Comparison of ENCODE assay signal across 1 cellular context in genomic region chr20:62952373-62953166, GRCh38.
A peak's percentile ranks its signal among the peaks of the same experiment; 100 is the strongest.
TF ChIP-seq lines count a peak whose summit lies in the region.

SLC17A9 (plus strand) TSS chr20:62952709; CDS start chr20:62952831, 122 bp downstream.

TF ChIP-seq in HepG2, 621 proteins besides CTCF, POLR2A, EP300 and RAD21 (continued from another document and continues in another):
- TF ChIP-seq, protein P1, sequence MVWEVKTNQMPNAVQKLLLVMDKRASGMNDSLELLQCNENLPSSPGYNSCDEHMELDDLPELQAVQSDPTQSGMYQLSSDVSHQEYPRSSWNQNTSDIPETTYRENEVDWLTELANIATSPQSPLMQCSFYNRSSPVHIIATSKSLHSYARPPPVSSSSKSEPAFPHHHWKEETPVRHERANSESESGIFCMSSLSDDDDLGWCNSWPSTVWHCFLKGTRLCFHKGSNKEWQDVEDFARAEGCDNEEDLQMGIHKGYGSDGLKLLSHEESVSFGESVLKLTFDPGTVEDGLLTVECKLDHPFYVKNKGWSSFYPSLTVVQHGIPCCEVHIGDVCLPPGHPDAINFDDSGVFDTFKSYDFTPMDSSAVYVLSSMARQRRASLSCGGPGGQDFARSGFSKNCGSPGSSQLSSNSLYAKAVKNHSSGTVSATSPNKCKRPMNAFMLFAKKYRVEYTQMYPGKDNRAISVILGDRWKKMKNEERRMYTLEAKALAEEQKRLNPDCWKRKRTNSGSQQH (CRISPR knock-in tag; IDR thresholded peaks at IDR 0.05; ENCODE audit: low read depth) = peak; percentile 86
- TF ChIP-seq RBFOX2 (IDR thresholded peaks at IDR 0.05; ENCODE audit: low read depth, low read length) (peak; percentile 91), ZNF572 (CRISPR knock-in tag; IDR thresholded peaks at IDR 0.05) (peak; percentile 79; the same call in 1 of the 2 replicates), ZNF800 (CRISPR knock-in tag; IDR thresholded peaks at IDR 0.05) (peak; percentile 88), ZNF44 (CRISPR knock-in tag; IDR thresholded peaks at IDR 0.05) (peak; percentile 98), CENPBD1 (CRISPR knock-in tag; IDR thresholded peaks at IDR 0.05; ENCODE audit: borderline replicate concordance, low read depth) (no peak; the same call in 1 of the 2 replicates), ZFP36L1 (CRISPR knock-in tag; IDR thresholded peaks at IDR 0.05) (peak; percentile 98; the same call in 1 of the 2 replicates), KAT8 (CRISPR knock-in tag; IDR thresholded peaks at IDR 0.05) (peak; percentile 87), ZNF335 (CRISPR knock-in tag; IDR thresholded peaks at IDR 0.05) (peak; percentile 49; the same call in 1 of the 2 replicates), ZNF652 (CRISPR knock-in tag; IDR thresholded peaks at IDR 0.05; ENCODE audit: borderline replicate concordance, low read depth) (0 out of 2 replicates have a peak, but pooled peaks have one; percentile 20), ARNT2 (CRISPR knock-in tag; IDR thresholded peaks at IDR 0.05; ENCODE audit: low read depth) (peak; percentile 92), ZNF414 (CRISPR knock-in tag; IDR thresholded peaks at IDR 0.05) (peak; percentile 65), ZNF879 (CRISPR knock-in tag; IDR thresholded peaks at IDR 0.05) (0 out of 2 replicates have a peak, but pooled peaks have one; percentile 76), ZNF550 (CRISPR knock-in tag; IDR thresholded peaks at IDR 0.05; ENCODE audit: borderline replicate concordance) (peak; percentile 91; the same call in 1 of the 2 replicates), ZMYM2 (CRISPR knock-in tag; IDR thresholded peaks at IDR 0.05) (peak; percentile 74; the same call in 1 of the 2 replicates), KMT2B (CRISPR knock-in tag; IDR thresholded peaks at IDR 0.05) (peak; percentile 47), PITX1 (CRISPR knock-in tag; IDR thresholded peaks at IDR 0.05) (peak; percentile 89), NR2C2 (CRISPR knock-in tag; IDR thresholded peaks at IDR 0.05; ENCODE audit: borderline replicate concordance) (no peak; the same call in 1 of the 2 replicates), SP5 (CRISPR knock-in tag; IDR thresholded peaks at IDR 0.05; ENCODE audit: borderline replicate concordance, low read depth) (peak; percentile 97), KLF16 (CRISPR knock-in tag; IDR thresholded peaks at IDR 0.05) (peak; percentile 49 to 83; a peak in 3 of 4 replicates), NCOA2 (CRISPR knock-in tag; IDR thresholded peaks at IDR 0.05) (peak; percentile 68)
- TF ChIP-seq, protein P2, sequence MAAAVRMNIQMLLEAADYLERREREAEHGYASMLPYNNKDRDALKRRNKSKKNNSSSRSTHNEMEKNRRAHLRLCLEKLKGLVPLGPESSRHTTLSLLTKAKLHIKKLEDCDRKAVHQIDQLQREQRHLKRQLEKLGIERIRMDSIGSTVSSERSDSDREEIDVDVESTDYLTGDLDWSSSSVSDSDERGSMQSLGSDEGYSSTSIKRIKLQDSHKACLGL (CRISPR knock-in tag; IDR thresholded peaks at IDR 0.05) = peak; percentile 98
- TF ChIP-seq, protein P3, sequence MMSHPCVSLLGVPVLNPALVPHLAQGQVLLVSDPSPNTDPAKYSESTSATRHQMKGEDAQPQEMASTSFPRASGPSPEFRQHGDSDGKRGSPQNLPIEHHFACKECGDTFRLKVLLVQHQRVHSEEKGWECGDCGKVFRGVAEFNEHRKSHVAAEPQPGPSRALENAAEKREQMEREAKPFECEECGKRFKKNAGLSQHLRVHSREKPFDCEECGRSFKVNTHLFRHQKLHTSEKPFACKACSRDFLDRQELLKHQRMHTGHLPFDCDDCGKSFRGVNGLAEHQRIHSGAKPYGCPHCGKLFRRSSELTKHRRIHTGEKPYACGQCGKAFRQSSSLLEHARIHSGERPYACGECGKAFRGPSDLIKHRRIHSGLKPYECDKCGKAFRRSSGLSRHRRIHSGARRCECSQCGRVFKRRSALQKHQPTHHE (CRISPR knock-in tag; IDR thresholded peaks at IDR 0.05; ENCODE audit: borderline replicate concordance) = 0 out of 2 replicates have a peak, but pooled peaks have one; percentile 30
- TF ChIP-seq, protein P4, sequence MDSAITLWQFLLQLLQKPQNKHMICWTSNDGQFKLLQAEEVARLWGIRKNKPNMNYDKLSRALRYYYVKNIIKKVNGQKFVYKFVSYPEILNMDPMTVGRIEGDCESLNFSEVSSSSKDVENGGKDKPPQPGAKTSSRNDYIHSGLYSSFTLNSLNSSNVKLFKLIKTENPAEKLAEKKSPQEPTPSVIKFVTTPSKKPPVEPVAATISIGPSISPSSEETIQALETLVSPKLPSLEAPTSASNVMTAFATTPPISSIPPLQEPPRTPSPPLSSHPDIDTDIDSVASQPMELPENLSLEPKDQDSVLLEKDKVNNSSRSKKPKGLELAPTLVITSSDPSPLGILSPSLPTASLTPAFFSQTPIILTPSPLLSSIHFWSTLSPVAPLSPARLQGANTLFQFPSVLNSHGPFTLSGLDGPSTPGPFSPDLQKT (CRISPR knock-in tag; IDR thresholded peaks at IDR 0.05; ENCODE audit: borderline replicate concordance) = peak; percentile 84; the same call in 1 of the 2 replicates
- TF ChIP-seq, protein P5, sequence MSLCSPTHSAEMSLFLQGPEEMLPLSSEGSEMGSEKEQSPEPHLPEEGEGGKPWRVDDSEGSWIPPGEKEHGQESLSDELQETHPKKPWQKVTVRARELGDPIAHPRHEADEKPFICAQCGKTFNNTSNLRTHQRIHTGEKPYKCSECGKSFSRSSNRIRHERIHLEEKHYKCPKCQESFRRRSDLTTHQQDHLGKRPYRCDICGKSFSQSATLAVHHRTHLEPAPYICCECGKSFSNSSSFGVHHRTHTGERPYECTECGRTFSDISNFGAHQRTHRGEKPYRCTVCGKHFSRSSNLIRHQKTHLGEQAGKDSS (CRISPR knock-in tag; IDR thresholded peaks at IDR 0.05; ENCODE audit: borderline replicate concordance, low read depth) = peak; percentile 89; the same call in 1 of the 2 replicates
- TF ChIP-seq, protein P6, sequence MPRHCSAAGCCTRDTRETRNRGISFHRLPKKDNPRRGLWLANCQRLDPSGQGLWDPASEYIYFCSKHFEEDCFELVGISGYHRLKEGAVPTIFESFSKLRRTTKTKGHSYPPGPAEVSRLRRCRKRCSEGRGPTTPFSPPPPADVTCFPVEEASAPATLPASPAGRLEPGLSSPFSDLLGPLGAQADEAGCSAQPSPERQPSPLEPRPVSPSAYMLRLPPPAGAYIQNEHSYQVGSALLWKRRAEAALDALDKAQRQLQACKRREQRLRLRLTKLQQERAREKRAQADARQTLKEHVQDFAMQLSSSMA (CRISPR knock-in tag; IDR thresholded peaks at IDR 0.05) = peak; percentile 92; the same call in 1 of the 2 replicates
- TF ChIP-seq, protein P7, sequence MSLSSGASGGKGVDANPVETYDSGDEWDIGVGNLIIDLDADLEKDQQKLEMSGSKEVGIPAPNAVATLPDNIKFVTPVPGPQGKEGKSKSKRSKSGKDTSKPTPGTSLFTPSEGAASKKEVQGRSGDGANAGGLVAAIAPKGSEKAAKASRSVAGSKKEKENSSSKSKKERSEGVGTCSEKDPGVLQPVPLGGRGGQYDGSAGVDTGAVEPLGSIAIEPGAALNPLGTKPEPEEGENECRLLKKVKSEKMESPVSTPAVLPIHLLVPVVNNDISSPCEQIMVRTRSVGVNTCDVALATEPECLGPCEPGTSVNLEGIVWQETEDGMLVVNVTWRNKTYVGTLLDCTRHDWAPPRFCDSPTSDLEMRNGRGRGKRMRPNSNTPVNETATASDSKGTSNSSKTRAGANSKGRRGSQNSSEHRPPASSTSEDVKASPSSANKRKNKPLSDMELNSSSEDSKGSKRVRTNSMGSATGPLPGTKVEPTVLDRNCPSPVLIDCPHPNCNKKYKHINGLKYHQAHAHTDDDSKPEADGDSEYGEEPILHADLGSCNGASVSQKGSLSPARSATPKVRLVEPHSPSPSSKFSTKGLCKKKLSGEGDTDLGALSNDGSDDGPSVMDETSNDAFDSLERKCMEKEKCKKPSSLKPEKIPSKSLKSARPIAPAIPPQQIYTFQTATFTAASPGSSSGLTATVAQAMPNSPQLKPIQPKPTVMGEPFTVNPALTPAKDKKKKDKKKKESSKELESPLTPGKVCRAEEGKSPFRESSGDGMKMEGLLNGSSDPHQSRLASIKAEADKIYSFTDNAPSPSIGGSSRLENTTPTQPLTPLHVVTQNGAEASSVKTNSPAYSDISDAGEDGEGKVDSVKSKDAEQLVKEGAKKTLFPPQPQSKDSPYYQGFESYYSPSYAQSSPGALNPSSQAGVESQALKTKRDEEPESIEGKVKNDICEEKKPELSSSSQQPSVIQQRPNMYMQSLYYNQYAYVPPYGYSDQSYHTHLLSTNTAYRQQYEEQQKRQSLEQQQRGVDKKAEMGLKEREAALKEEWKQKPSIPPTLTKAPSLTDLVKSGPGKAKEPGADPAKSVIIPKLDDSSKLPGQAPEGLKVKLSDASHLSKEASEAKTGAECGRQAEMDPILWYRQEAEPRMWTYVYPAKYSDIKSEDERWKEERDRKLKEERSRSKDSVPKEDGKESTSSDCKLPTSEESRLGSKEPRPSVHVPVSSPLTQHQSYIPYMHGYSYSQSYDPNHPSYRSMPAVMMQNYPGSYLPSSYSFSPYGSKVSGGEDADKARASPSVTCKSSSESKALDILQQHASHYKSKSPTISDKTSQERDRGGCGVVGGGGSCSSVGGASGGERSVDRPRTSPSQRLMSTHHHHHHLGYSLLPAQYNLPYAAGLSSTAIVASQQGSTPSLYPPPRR (CRISPR knock-in tag; IDR thresholded peaks at IDR 0.05; ENCODE audit: borderline replicate concordance) = peak; percentile 77; the same call in 1 of the 2 replicates
- TF ChIP-seq, protein P8, sequence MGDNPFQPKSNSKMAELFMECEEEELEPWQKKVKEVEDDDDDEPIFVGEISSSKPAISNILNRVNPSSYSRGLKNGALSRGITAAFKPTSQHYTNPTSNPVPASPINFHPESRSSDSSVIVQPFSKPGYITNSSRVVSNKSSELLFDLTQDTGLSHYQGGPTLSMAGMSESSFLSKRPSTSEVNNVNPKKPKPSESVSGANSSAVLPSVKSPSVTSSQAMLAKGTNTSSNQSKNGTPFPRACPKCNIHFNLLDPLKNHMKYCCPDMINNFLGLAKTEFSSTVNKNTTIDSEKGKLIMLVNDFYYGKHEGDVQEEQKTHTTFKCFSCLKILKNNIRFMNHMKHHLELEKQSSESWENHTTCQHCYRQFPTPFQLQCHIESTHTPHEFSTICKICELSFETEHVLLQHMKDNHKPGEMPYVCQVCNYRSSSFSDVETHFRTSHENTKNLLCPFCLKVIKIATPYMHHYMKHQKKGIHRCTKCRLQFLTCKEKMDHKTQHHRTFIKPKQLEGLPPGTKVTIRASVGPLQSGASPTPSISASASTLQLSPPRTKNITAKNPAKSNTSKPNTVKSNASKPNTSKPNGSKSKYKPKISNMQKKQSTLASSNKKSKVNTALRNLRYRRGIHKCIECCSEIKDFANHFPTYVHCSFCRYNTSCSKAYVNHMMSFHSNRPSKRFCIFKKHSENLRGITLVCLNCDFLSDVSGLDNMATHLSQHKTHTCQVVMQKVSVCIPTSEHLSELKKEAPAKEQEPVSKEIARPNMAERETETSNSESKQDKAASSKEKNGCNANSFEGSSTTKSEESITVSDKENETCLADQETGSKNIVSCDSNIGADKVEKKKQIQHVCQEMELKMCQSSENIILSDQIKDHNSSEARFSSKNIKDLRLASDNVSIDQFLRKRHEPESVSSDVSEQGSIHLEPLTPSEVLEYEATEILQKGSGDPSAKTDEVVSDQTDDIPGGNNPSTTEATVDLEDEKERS (CRISPR knock-in tag; IDR thresholded peaks at IDR 0.05) = peak; percentile 39; the same call in 1 of the 2 replicates
- TF ChIP-seq, protein P9, sequence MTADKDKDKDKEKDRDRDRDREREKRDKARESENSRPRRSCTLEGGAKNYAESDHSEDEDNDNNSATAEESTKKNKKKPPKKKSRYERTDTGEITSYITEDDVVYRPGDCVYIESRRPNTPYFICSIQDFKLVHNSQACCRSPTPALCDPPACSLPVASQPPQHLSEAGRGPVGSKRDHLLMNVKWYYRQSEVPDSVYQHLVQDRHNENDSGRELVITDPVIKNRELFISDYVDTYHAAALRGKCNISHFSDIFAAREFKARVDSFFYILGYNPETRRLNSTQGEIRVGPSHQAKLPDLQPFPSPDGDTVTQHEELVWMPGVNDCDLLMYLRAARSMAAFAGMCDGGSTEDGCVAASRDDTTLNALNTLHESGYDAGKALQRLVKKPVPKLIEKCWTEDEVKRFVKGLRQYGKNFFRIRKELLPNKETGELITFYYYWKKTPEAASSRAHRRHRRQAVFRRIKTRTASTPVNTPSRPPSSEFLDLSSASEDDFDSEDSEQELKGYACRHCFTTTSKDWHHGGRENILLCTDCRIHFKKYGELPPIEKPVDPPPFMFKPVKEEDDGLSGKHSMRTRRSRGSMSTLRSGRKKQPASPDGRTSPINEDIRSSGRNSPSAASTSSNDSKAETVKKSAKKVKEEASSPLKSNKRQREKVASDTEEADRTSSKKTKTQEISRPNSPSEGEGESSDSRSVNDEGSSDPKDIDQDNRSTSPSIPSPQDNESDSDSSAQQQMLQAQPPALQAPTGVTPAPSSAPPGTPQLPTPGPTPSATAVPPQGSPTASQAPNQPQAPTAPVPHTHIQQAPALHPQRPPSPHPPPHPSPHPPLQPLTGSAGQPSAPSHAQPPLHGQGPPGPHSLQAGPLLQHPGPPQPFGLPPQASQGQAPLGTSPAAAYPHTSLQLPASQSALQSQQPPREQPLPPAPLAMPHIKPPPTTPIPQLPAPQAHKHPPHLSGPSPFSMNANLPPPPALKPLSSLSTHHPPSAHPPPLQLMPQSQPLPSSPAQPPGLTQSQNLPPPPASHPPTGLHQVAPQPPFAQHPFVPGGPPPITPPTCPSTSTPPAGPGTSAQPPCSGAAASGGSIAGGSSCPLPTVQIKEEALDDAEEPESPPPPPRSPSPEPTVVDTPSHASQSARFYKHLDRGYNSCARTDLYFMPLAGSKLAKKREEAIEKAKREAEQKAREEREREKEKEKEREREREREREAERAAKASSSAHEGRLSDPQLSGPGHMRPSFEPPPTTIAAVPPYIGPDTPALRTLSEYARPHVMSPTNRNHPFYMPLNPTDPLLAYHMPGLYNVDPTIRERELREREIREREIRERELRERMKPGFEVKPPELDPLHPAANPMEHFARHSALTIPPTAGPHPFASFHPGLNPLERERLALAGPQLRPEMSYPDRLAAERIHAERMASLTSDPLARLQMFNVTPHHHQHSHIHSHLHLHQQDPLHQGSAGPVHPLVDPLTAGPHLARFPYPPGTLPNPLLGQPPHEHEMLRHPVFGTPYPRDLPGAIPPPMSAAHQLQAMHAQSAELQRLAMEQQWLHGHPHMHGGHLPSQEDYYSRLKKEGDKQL (CRISPR knock-in tag; IDR thresholded peaks at IDR 0.05; ENCODE audit: low read depth) = peak; percentile 70; the same call in 1 of the 2 replicates
